13 cellular contexts compared by ENCODE assay signal in genomic region chr17:17053446-17054379, GRCh38. TPM values are rescaled to one million over a fixed set of nuclear protein-coding genes. Genes with fewer than 3 reads are reported as not detected.
DNase-seq lines count a peak whose midpoint lies in the region; ATAC-seq, FAIRE-seq and TF ChIP-seq lines count a peak whose summit lies in the region.
"Had no signal": no experiment of that assay in that cellular context is flagged by ENCODE, and none has a peak within 500 bp of the region (broad histone marks: within the 10 kb centered on the region; RNA-seq: fewer than 3 reads in every experiment).

No MANE protein-coding gene starts in this region.

- no peak overlapping the region for H3K23ac ChIP-seq in trophoblast cell (ENCODE audit: low read length)

- no peak overlapping the region for H4K91ac ChIP-seq in trophoblast cell (ENCODE audit: low read depth, low read length)

- no peak overlapping the region for H4K12ac ChIP-seq in trophoblast cell (ENCODE audit: low read depth, low read length)

- intact Hi-C loops in colonic mucosa (cut with DNase I), result no loop called here

- H2AFZ ChIP-seq in trophoblast cell (ENCODE audit: insufficient read depth, low read length, poor library complexity), result no peak overlapping the region
- H2AFZ ChIP-seq: hepatocyte had no signal

- H2AK5ac ChIP-seq in trophoblast cell (ENCODE audit: low read length), result no peak overlapping the region

- TF ChIP-seq CTCF in colonic mucosa (IDR thresholded peaks at IDR 0.05), result no peak

- no peak overlapping the region for H2BK5ac ChIP-seq in trophoblast cell (ENCODE audit: low read depth, low read length, poor library complexity)

- peak overlapping the region; percentile 96 for H3K4me2 ChIP-seq in BLaER1
- H3K4me2 ChIP-seq in trophoblast cell (ENCODE audit: low read length), result no peak overlapping the region

- H4K20me1 ChIP-seq in BLaER1, result peaks cover 97% of the 10 kb centered on the region

- DNase-seq in colonic mucosa (no peak), trophoblast cell (no peak), cerebellar cortex (ENCODE audit: low spot score) (no peak)
- DNase-seq: activated CD4-positive, alpha-beta T cell treated with anti-CD3 and anti-CD28 coated beads, Interleukin-2, amount 50 U/mL, for 48 hours; MM.1S; stimulated activated CD4-positive, alpha-beta T cell treated with anti-CD3 and anti-CD28 coated beads, Interleukin-4, amount 100 ng/mL, for 1 hour; stimulated activated naive CD8-positive, alpha-beta T cell treated with anti-CD3 and anti-CD28 coated beads, Interleukin-15, amount 100 ng/mL, for 72 hours had no signal

- no peak overlapping the region for H2BK120ac ChIP-seq in trophoblast cell (ENCODE audit: insufficient read depth, low read length, poor library complexity)

- H3K79me2 ChIP-seq in trophoblast cell (ENCODE audit: control insufficient read depth, insufficient read depth, low read length, poor library complexity), result peaks cover 22% of the 10 kb centered on the region

- no peaks in the 10 kb centered on the region for H3K27me3 ChIP-seq in BLaER1
- no peaks in the 10 kb centered on the region for H3K27me3 ChIP-seq in colonic mucosa
- no peaks in the 10 kb centered on the region for H3K27me3 ChIP-seq in trophoblast cell (ENCODE audit: insufficient read depth, low read length)
- H3K27me3 ChIP-seq: hepatocyte had no signal

- H3K18ac ChIP-seq in trophoblast cell (ENCODE audit: low read length), result no peak overlapping the region

- peak overlapping the region; percentile 44 for H3K4me3 ChIP-seq in BLaER1
- no peak overlapping the region for H3K4me3 ChIP-seq in colonic mucosa
- H3K4me3 ChIP-seq in trophoblast cell (ENCODE audit: low read depth, low read length), result no peak overlapping the region
- H3K4me3 ChIP-seq: hepatocyte had no signal

- H3K14ac ChIP-seq in trophoblast cell (ENCODE audit: low read length), result no peak overlapping the region

- H3K9ac ChIP-seq in BLaER1, result peak overlapping the region; percentile 74; the same call in 1 of the 2 replicates
- no peak overlapping the region for H3K9ac ChIP-seq in colonic mucosa (ENCODE audit: low read depth in 2 of 2, low read length in 2 of 2)
- H3K9ac ChIP-seq in trophoblast cell (ENCODE audit: low read length), result no peak overlapping the region

- peaks cover 100% of the 10 kb centered on the region for H3K4me1 ChIP-seq in BLaER1
- peaks cover 20% of the 10 kb centered on the region for H3K4me1 ChIP-seq in colonic mucosa
- H3K4me1 ChIP-seq in trophoblast cell (ENCODE audit: control insufficient read depth in 1 of 2, insufficient read depth in 2 of 2, low read length in 2 of 2), result peaks cover 8 to 25% of the 10 kb centered on the region in 2 experiments

- H3K9me3 ChIP-seq in BLaER1, result no peaks in the 10 kb centered on the region
- no peaks in the 10 kb centered on the region for H3K9me3 ChIP-seq in colonic mucosa
- H3K9me3 ChIP-seq in trophoblast cell (ENCODE audit: insufficient read depth, low read depth, low read length), result peaks cover 3% of the 10 kb centered on the region

- no peak overlapping the region for H2BK12ac ChIP-seq in trophoblast cell (ENCODE audit: low read length)

- WGBS in trophoblast cell (ENCODE audit: extremely low coverage, insufficient coverage, insufficient read length), result no CpG with 5 or more reads among the region's 8 CpGs

- H3K27ac ChIP-seq in BLaER1, result peak overlapping the region; percentile 86
- H3K27ac ChIP-seq in colonic mucosa, result peak overlapping the region; percentile 66
- no peak overlapping the region for H3K27ac ChIP-seq in trophoblast cell (ENCODE audit: low read depth, low read length)

- ATAC-seq in GM19397 (IDR thresholded peaks at IDR 0.05; ENCODE audit: unreplicated experiment) (no peak), HG02759 (IDR thresholded peaks at IDR 0.05; ENCODE audit: unreplicated experiment) (no peak), HG03378 (IDR thresholded peaks at IDR 0.05; ENCODE audit: unreplicated experiment) (no peak)
- ATAC-seq: stimulated activated naive CD8-positive, alpha-beta T cell treated with anti-CD3 and anti-CD28 coated beads, Interleukin-15, amount 100 ng/mL, for 72 hours had no signal

- no peaks in the 10 kb centered on the region for H3K79me1 ChIP-seq in trophoblast cell (ENCODE audit: low read length)

- peak overlapping the region; percentile 7 for H3K4ac ChIP-seq in trophoblast cell (ENCODE audit: low read depth, low read length)

- no peak overlapping the region for H4K8ac ChIP-seq in trophoblast cell (ENCODE audit: low read depth, low read length)

- H3K36me3 ChIP-seq in BLaER1 (peaks cover 21% of the 10 kb centered on the region), colonic mucosa (no peaks in the 10 kb centered on the region), trophoblast cell (ENCODE audit: control insufficient read depth in 1 of 2, insufficient read depth in 2 of 2, low read length in 2 of 2) (peaks cover 22 to 25% of the 10 kb centered on the region in 2 experiments)

- peak; percentile 11 for FAIRE-seq in G401.6 (lab: Jason Lieb, UNC)

RNA-seq across cellular contexts. Expression of gene MPRIP, which starts 11.5 kb away (rescaled TPM):
- total RNA-seq in colonic mucosa, result 100 to 1,000 TPM; 146 to 211 TPM
- polyA plus RNA-seq in trophoblast cell (2013), result 200 and 203 TPM in 2 replicates
